8 cellular contexts compared by ENCODE assay signal in genomic region chr7:2314209-2314955, GRCh38. TPM values are rescaled to one million over a fixed set of nuclear protein-coding genes. Genes with fewer than 3 reads are reported as not detected.
DNase-seq lines count a peak whose midpoint lies in the region; ATAC-seq and TF ChIP-seq lines count a peak whose summit lies in the region.

A gene with protein sequence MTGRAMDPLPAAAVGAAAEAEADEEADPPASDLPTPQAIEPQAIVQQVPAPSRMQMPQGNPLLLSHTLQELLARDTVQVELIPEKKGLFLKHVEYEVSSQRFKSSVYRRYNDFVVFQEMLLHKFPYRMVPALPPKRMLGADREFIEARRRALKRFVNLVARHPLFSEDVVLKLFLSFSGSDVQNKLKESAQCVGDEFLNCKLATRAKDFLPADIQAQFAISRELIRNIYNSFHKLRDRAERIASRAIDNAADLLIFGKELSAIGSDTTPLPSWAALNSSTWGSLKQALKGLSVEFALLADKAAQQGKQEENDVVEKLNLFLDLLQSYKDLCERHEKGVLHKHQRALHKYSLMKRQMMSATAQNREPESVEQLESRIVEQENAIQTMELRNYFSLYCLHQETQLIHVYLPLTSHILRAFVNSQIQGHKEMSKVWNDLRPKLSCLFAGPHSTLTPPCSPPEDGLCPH (minus strand): TSS chr7:2314441. CDS start chr7:2314421, 20 bp downstream.

- 0 out of 2 replicates have a peak, but pooled peaks have one; percentile 8 for TF ChIP-seq CTCF in BJ (IDR thresholded peaks at IDR 0.05; ENCODE audit: insufficient read depth, low read depth, low read length)

- peak within 1 kb of the TSS; percentile 93 for H3K27ac Mint-ChIP-seq in activated CD4-positive, alpha-beta T cell treated with anti-CD3 and anti-CD28 coated beads, Interleukin-2, amount 10 ng/mL, durations not matched to agents 7 days and 5 days

- POLR2A ChIA-PET in BJ (lab: Charles Lee), result no interaction called here
- POLR2A ChIA-PET in activated CD4-positive, alpha-beta T cell treated with anti-CD3 and anti-CD28 coated beads, Interleukin-2, amount 10 ng/mL, durations not matched to agents 7 days and 5 days (lab: Charles Lee), result no interaction called here

- no peaks in the 10 kb centered on the region for H3K36me3 ChIP-seq in BJ (ENCODE audit: control insufficient read depth, insufficient read depth, low read length)

- H3K4me1 Mint-ChIP-seq in activated CD4-positive, alpha-beta T cell treated with anti-CD3 and anti-CD28 coated beads, Interleukin-2, amount 10 ng/mL, durations not matched to agents 7 days and 5 days, result peaks cover 13% of the 10 kb centered on the region

- ATAC-seq in GM19324 (IDR thresholded peaks at IDR 0.05; ENCODE audit: low FRiP score, unreplicated experiment) (peak; percentile 89), HG03457 (IDR thresholded peaks at IDR 0.05; ENCODE audit: unreplicated experiment) (peak; percentile 46), left lobe of liver (peak; percentile 99)

- no peak for DNase-seq in BJ (ENCODE audit: low read depth)
- peak; percentile 77 to 95 for DNase-seq in NCI-H526 (lab: John Stamatoyannopoulos, UW)
- peak; percentile 95 for DNase-seq in activated CD4-positive, alpha-beta T cell treated with anti-CD3 and anti-CD28 coated beads, Interleukin-2, amount 10 ng/mL, durations not matched to agents 7 days and 5 days
- peak; percentile 41 for DNase-seq in cortex of kidney (lab: John Stamatoyannopoulos, UW)
- peak; percentile 97 for DNase-seq in left lobe of liver (ENCODE audit: low spot score)
- peak; percentile 96 to 97 for DNase-seq in stimulated activated CD4-positive, alpha-beta T cell treated with anti-CD3 and anti-CD28 coated beads, Interleukin-2, amount 100 ng/mL, for 24 hours

- H3K4me3 ChIP-seq in BJ (ENCODE audit: low read depth, low read length), result peak within 1 kb of the TSS; percentile 76

- no peak within 1 kb of the TSS for H3K4me3 Mint-ChIP-seq in activated CD4-positive, alpha-beta T cell treated with anti-CD3 and anti-CD28 coated beads, Interleukin-2, amount 10 ng/mL, durations not matched to agents 7 days and 5 days

- CTCF ChIA-PET in BJ (lab: Yijun Ruan, JAX), result no interaction called here
- CTCF ChIA-PET in activated CD4-positive, alpha-beta T cell treated with anti-CD3 and anti-CD28 coated beads, Interleukin-2, amount 10 ng/mL, durations not matched to agents 7 days and 5 days (lab: Charles Lee), result no interaction called here

- no peaks in the 10 kb centered on the region for H3K27me3 ChIP-seq in BJ (ENCODE audit: control insufficient read depth, insufficient read depth, low read length)

- no peaks in the 10 kb centered on the region for H3K36me3 Mint-ChIP-seq in activated CD4-positive, alpha-beta T cell treated with anti-CD3 and anti-CD28 coated beads, Interleukin-2, amount 10 ng/mL, durations not matched to agents 7 days and 5 days (ENCODE audit: low read depth)

- H3K9me3 Mint-ChIP-seq in activated CD4-positive, alpha-beta T cell treated with anti-CD3 and anti-CD28 coated beads, Interleukin-2, amount 10 ng/mL, durations not matched to agents 7 days and 5 days, result no peaks in the 10 kb centered on the region

- H3K27me3 Mint-ChIP-seq in activated CD4-positive, alpha-beta T cell treated with anti-CD3 and anti-CD28 coated beads, Interleukin-2, amount 10 ng/mL, durations not matched to agents 7 days and 5 days, result no peaks in the 10 kb centered on the region

RNA-seq across cellular contexts. Expression of the gene that starts here (rescaled TPM):
- polyA plus RNA-seq in BJ (2011; rRNA removed), result 36.9 and 62.1 TPM in 2 replicates
- polyA minus RNA-seq in BJ (2011; rRNA and poly(A)+ RNA removed), result 42.3 and 65.2 TPM in 2 replicates
- total RNA-seq in activated CD4-positive, alpha-beta T cell treated with anti-CD3 and anti-CD28 coated beads, Interleukin-2, amount 10 ng/mL, durations not matched to agents 7 days and 5 days, result 10 to 100 TPM; 27.2 to 28.0 TPM
- total RNA-seq in left lobe of liver, result 12.2 TPM

Comparison
In these comparisons a context has a peak if more than half of its experiments do, and no peak if none do; other contexts are left out.
1. ATAC-seq: peak in every context shown above with its lines; median percentile 99 in left lobe of liver; 89 in GM19324; 46 in HG03457.